Comparison of ENCODE assay signal across 19 cellular contexts in the genomic region with DNA sequence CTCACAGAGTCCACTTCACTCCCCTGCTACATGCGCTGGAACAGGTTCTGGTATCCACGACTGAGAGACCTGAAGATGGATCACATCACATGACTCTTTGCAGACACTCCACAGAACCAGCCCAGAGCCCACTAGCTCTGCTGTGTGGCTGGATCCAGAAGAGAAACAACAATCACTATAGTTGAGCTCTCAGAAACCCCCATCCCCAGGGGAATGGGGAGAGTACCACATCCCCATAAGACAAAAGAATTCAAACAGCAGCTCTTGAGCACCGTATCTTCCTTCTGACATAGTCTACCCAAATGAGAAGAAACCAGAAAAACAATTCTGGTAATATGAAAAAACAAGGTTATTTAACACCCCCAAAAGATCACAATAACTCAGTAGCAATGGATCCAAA.
DNase-seq lines count a peak whose midpoint lies in the region; ATAC-seq, FAIRE-seq and TF ChIP-seq lines count a peak whose summit lies in the region.
"Had no signal": no experiment of that assay in that cellular context is flagged by ENCODE, and none has a peak within 500 bp of the region (broad histone marks: within the 10 kb centered on the region; RNA-seq: fewer than 3 reads in every experiment).

No MANE protein-coding gene starts in this region.

- H3K4me1 Mint-ChIP-seq in type B pancreatic cell (ENCODE audit: unreplicated experiment), result peaks cover 19% of the 10 kb centered on the region
- no peaks in the 10 kb centered on the region for H3K4me1 Mint-ChIP-seq in activated CD8-positive, alpha-beta T cell treated with anti-CD3 and anti-CD28 coated beads, Interleukin-2, amount 10 ng/mL, durations not matched to agents 7 days and 5 days (ENCODE audit: low read depth)
- H3K4me1 Mint-ChIP-seq: CD4-positive, CD25-positive, alpha-beta regulatory T cell; T-cell had no signal

- TF ChIP-seq EP300 in K562 (IDR thresholded peaks at IDR 0.05; ENCODE audit: low read length), result no peak

- ATAC-seq in GM18520 (IDR thresholded peaks at IDR 0.05; ENCODE audit: unreplicated experiment) (peak; percentile 43), HG02759 (IDR thresholded peaks at IDR 0.05; ENCODE audit: unreplicated experiment) (peak; percentile 48), K562 (no peak), esophagus mucosa (no peak)
- no peak for ATAC-seq in activated CD8-positive, alpha-beta T cell treated with anti-CD3 and anti-CD28 coated beads, Interleukin-2, amount 10 ng/mL, durations not matched to agents 7 days and 5 days
- ATAC-seq: T-cell had no signal

- no peaks in the 10 kb centered on the region for H3K79me2 ChIP-seq in K562 (ENCODE audit: control insufficient read depth, insufficient read depth, low read length)

- no peaks in the 10 kb centered on the region for H3K27me3 ChIP-seq in K562 (ENCODE audit: control insufficient read depth in 2 of 2, insufficient read depth in 2 of 2, low read length in 2 of 2)

- 0% methylated on average over 3 of the region's 3 CpGs for WGBS in K562 (ENCODE audit: insufficient coverage, low coverage, missing lambda C conversion rate)

- no peak for TF ChIP-seq RAD21 in K562 (CRISPR knock-in tag; conservative IDR thresholded peaks at IDR 0.05 in 1 of 2, IDR thresholded peaks at IDR 0.05 in 1 of 2)

- no peaks in the 10 kb centered on the region for H3K4me1 ChIP-seq in K562 (replicated peaks in 1 of 2; ENCODE audit: control insufficient read depth in 2 of 2, insufficient read depth in 2 of 2, low read length in 2 of 2)

- POLR2A ChIA-PET in K562 (lab: Yijun Ruan, JAX), result no interaction called here
- POLR2A ChIA-PET in activated CD8-positive, alpha-beta T cell treated with anti-CD3 and anti-CD28 coated beads, Interleukin-2, amount 10 ng/mL, durations not matched to agents 7 days and 5 days (lab: Charles Lee), result no interaction called here

- no peak for TF ChIP-seq CTCF in K562 (IDR thresholded peaks at IDR 0.05 in 2 of 3, conservative IDR thresholded peaks at IDR 0.05 in 1 of 3; ENCODE audit: insufficient read depth in 2 of 3, low read depth in 1 of 3, low read length in 3 of 3)
- no peak for TF ChIP-seq CTCF in type B pancreatic cell (conservative IDR thresholded peaks at IDR 0.05)

- CTCF ChIA-PET in K562 (lab: Yijun Ruan, JAX; ENCODE audit: low intra/inter-chr PET ratio), result no interaction called here
- CTCF ChIA-PET in activated CD8-positive, alpha-beta T cell treated with anti-CD3 and anti-CD28 coated beads, Interleukin-2, amount 10 ng/mL, durations not matched to agents 7 days and 5 days (lab: Charles Lee), result no interaction called here

- no peaks in the 10 kb centered on the region for H3K9me3 ChIP-seq in K562 (replicated peaks; ENCODE audit: control insufficient read depth, insufficient read depth, low read depth, low read length)
- H3K9me3 ChIP-seq: SK-N-SH had no signal

- H3K4me3 Mint-ChIP-seq in type B pancreatic cell, result peak overlapping the region; percentile 63
- H3K4me3 Mint-ChIP-seq in activated CD8-positive, alpha-beta T cell treated with anti-CD3 and anti-CD28 coated beads, Interleukin-2, amount 10 ng/mL, durations not matched to agents 7 days and 5 days, result no peak overlapping the region
- H3K4me3 Mint-ChIP-seq: CD4-positive, CD25-positive, alpha-beta regulatory T cell; T-cell had no signal

- H3K4me3 ChIP-seq in K562, result no peak overlapping the region

- DNase-seq in K562 (ENCODE audit: extremely low read depth in 1 of 4, low spot score in 3 of 4) (no peak), type B pancreatic cell (ENCODE audit: extremely low spot score, unreplicated experiment) (no peak), cortex of kidney (lab: John Stamatoyannopoulos, UW) (no peak)
- no peak for DNase-seq in activated CD8-positive, alpha-beta T cell treated with anti-CD3 and anti-CD28 coated beads, Interleukin-2, amount 10 ng/mL, durations not matched to agents 7 days and 5 days
- DNase-seq: ACHN; AML-193; CD4-positive, CD25-positive, alpha-beta regulatory T cell; DMS153; GDM1; GOT3; NCI-H2029; Right ventricle myocardium superior; SK-N-SH; T-cell had no signal

- no peak for TF ChIP-seq POLR2A in K562 (conservative IDR thresholded peaks at IDR 0.05)

- H2AFZ ChIP-seq in K562 (ENCODE audit: low read depth, low read length), result no peak overlapping the region

- FAIRE-seq in K562 (lab: Jason Lieb, UNC), result no peak
- FAIRE-seq: GM18507 had no signal

- H3K9me3 Mint-ChIP-seq in type B pancreatic cell, result peaks cover 6% of the 10 kb centered on the region
- no peaks in the 10 kb centered on the region for H3K9me3 Mint-ChIP-seq in activated CD8-positive, alpha-beta T cell treated with anti-CD3 and anti-CD28 coated beads, Interleukin-2, amount 10 ng/mL, durations not matched to agents 7 days and 5 days (ENCODE audit: insufficient read depth)

- H3K9ac ChIP-seq in K562 (ENCODE audit: insufficient read depth in 1 of 2, low read depth in 2 of 2, low read length in 2 of 2), result no peak overlapping the region
- H3K9ac ChIP-seq: KMS-11, SK-N-SH had no signal

- H3K27ac Mint-ChIP-seq in type B pancreatic cell, result peak overlapping the region; percentile 90
- H3K27ac Mint-ChIP-seq in activated CD8-positive, alpha-beta T cell treated with anti-CD3 and anti-CD28 coated beads, Interleukin-2, amount 10 ng/mL, durations not matched to agents 7 days and 5 days, result no peak overlapping the region
- H3K27ac Mint-ChIP-seq: CD4-positive, CD25-positive, alpha-beta regulatory T cell; T-cell had no signal

- no peak overlapping the region for H3K4me2 ChIP-seq in K562 (ENCODE audit: insufficient read depth, low read length)
- H3K4me2 ChIP-seq: KMS-11, SK-N-SH had no signal

- H3K36me3 ChIP-seq in K562 (ENCODE audit: control insufficient read depth, insufficient read depth, low read length), result no peaks in the 10 kb centered on the region

- H3K27me3 Mint-ChIP-seq in type B pancreatic cell, result no peaks in the 10 kb centered on the region
- H3K27me3 Mint-ChIP-seq in activated CD8-positive, alpha-beta T cell treated with anti-CD3 and anti-CD28 coated beads, Interleukin-2, amount 10 ng/mL, durations not matched to agents 7 days and 5 days (ENCODE audit: low read depth), result no peaks in the 10 kb centered on the region
- H3K27me3 Mint-ChIP-seq: CD4-positive, CD25-positive, alpha-beta regulatory T cell had no signal

- no peaks in the 10 kb centered on the region for H3K9me1 ChIP-seq in K562 (ENCODE audit: control insufficient read depth, insufficient read depth, low read length)

- intact Hi-C loops in K562 (cut with micrococcal nuclease), result no loop called here

- in situ Hi-C loops in K562 (cut with MboI), result loop anchor here (10.0 kb wide), 1 partner anchor 1038 kb away; the partner anchor contains the start of gene FSIP2

- no TSS peak for BruUV-seq in K562 (replicated peaks; lab: Mats Ljungman, UMichigan)

- no peak overlapping the region for H3K27ac ChIP-seq in K562 (ENCODE audit: extremely low read depth, low read depth, low read length)
- H3K27ac ChIP-seq: KMS-11 had no signal

- H3K36me3 Mint-ChIP-seq in type B pancreatic cell, result no peaks in the 10 kb centered on the region
- H3K36me3 Mint-ChIP-seq in activated CD8-positive, alpha-beta T cell treated with anti-CD3 and anti-CD28 coated beads, Interleukin-2, amount 10 ng/mL, durations not matched to agents 7 days and 5 days (ENCODE audit: low read depth), result no peaks in the 10 kb centered on the region
- H3K36me3 Mint-ChIP-seq: CD4-positive, CD25-positive, alpha-beta regulatory T cell; T-cell had no signal

- H4K20me1 ChIP-seq in K562 (replicated peaks; ENCODE audit: control insufficient read depth, insufficient read depth, low read length), result no peaks in the 10 kb centered on the region

TF ChIP-seq in K562, 482 proteins besides CTCF, POLR2A, EP300 and RAD21:
- TF ChIP-seq TFE3 (CRISPR knock-in tag; IDR thresholded peaks at IDR 0.05) (peak; percentile 28; the same call in 1 of the 2 replicates), ZNF398 (CRISPR knock-in tag; IDR thresholded peaks at IDR 0.05) (no peak)

Comparison
In these comparisons a context has a peak if more than half of its experiments do, and no peak if none do; other contexts are left out.
1. ATAC-seq: peak in GM18520 (single experiment) and HG02759 (single experiment); none in K562 (single experiment), esophagus mucosa (single experiment) and activated CD8-positive, alpha-beta T cell treated with anti-CD3 and anti-CD28 coated beads, Interleukin-2, amount 10 ng/mL, durations not matched to agents 7 days and 5 days (single experiment).